In genomic region chrX:47595701-47596655, GRCh38 we compare ENCODE assay signal across 9 cellular contexts. TPM values are rescaled to one million over a fixed set of nuclear protein-coding genes. Genes with fewer than 3 reads are reported as not detected.
DNase-seq lines count a peak whose midpoint lies in the region; ATAC-seq and TF ChIP-seq lines count a peak whose summit lies in the region.
"Had no signal": no experiment of that assay in that cellular context is flagged by ENCODE, and none has a peak within 500 bp of the region (broad histone marks: within the 10 kb centered on the region; RNA-seq: fewer than 3 reads in every experiment).

No MANE protein-coding gene starts in this region.

- peak overlapping the region in 9 of 10 donors; percentile 31 to 95 (median 83) for H3K27ac Mint-ChIP-seq in naive thymus-derived CD8-positive, alpha-beta T cell
- H3K27ac Mint-ChIP-seq in endothelial cell (ENCODE audit: unreplicated experiment) = no peak overlapping the region

- no peak for TF ChIP-seq CTCF in endothelial cell (IDR thresholded peaks at IDR 0.05; ENCODE audit: unreplicated experiment)

- peaks cover 0 to 40% (median 9%) of the 10 kb centered on the region in 9 donors for H3K9me3 Mint-ChIP-seq in naive thymus-derived CD8-positive, alpha-beta T cell
- H3K9me3 Mint-ChIP-seq in endothelial cell (ENCODE audit: unreplicated experiment) = no peaks in the 10 kb centered on the region

- ATAC-seq in naive thymus-derived CD8-positive, alpha-beta T cell = peak in 1 of 2 donors; percentile 16

- POLR2A ChIA-PET in naive thymus-derived CD8-positive, alpha-beta T cell (lab: Charles Lee) = interaction anchor here (0.7 to 1.9 kb wide), 4 partner anchors 14 to 53 kb away, joined by 3 to 5 read pairs (median 3); partner anchors contain the start of gene TIMP1

- DNase-seq in NCI-H1092 treated with DMSO at 0.1 percent for 48 hours (lab: John Stamatoyannopoulos, UW) = peak; percentile 9
- no peak for DNase-seq in NCI-H1092 (lab: John Stamatoyannopoulos, UW)
- DNase-seq in NCI-H2029 (lab: John Stamatoyannopoulos, UW) = peak; percentile 8
- peak; percentile 4 for DNase-seq in ecto neural progenitor cell (ENCODE audit: low spot score)
- DNase-seq in naive thymus-derived CD8-positive, alpha-beta T cell = peak in 2 of 10 donors; percentile 5 to 11
- DNase-seq in COLO668 (lab: John Stamatoyannopoulos, UW; ENCODE audit: unreplicated experiment) = no peak
- no peak for DNase-seq in endothelial cell (ENCODE audit: low spot score)
- no peak for DNase-seq in NCI-H2171 (lab: John Stamatoyannopoulos, UW)
- DNase-seq: NCI-H69 had no signal

- peaks cover 0 to 3% (median 0%) of the 10 kb centered on the region in 5 donors for H3K27me3 Mint-ChIP-seq in naive thymus-derived CD8-positive, alpha-beta T cell
- no peaks in the 10 kb centered on the region for H3K27me3 Mint-ChIP-seq in endothelial cell (ENCODE audit: unreplicated experiment)

- H3K4me1 Mint-ChIP-seq in naive thymus-derived CD8-positive, alpha-beta T cell = peaks cover 4 to 18% (median 12%) of the 10 kb centered on the region in 4 donors
- H3K4me1 Mint-ChIP-seq in endothelial cell (ENCODE audit: unreplicated experiment) = peaks cover 6% of the 10 kb centered on the region

- peak overlapping the region in 5 of 10 donors; percentile 7 to 54 (median 50) for H3K4me3 Mint-ChIP-seq in naive thymus-derived CD8-positive, alpha-beta T cell
- H3K4me3 Mint-ChIP-seq in endothelial cell (ENCODE audit: unreplicated experiment) = no peak overlapping the region

- H3K36me3 Mint-ChIP-seq in naive thymus-derived CD8-positive, alpha-beta T cell = peaks cover 0 to 23% (median 6%) of the 10 kb centered on the region in 3 donors
- H3K36me3 Mint-ChIP-seq in endothelial cell (ENCODE audit: low read depth, unreplicated experiment) = no peaks in the 10 kb centered on the region

RNA-seq across cellular contexts. Expression of gene TIMP1, which starts 13.7 kb away (rescaled TPM):
- total RNA-seq in naive thymus-derived CD8-positive, alpha-beta T cell = 10 to 100 TPM; 31.3 to 37.4 TPM
- 10 to 100 TPM; 49.9 to 75.5 (median 59.6) TPM for polyA plus RNA-seq in naive thymus-derived CD8-positive, alpha-beta T cell
- 267 TPM for total RNA-seq in endothelial cell (ENCODE audit: unreplicated experiment)

RNA-seq across cellular contexts. Expression of gene SYN1, which starts 23.7 kb away (rescaled TPM):
- total RNA-seq in naive thymus-derived CD8-positive, alpha-beta T cell = 1 to 10 TPM in 1 of 2 experiments, under 1 TPM in 1; 0.47 to 1.2 TPM
- 1 to 10 TPM in 1 of 3 donors, under 1 TPM in 2; 0.30 to 1.3 (median 0.95) TPM for polyA plus RNA-seq in naive thymus-derived CD8-positive, alpha-beta T cell
- 2.9 TPM for total RNA-seq in endothelial cell (ENCODE audit: unreplicated experiment)

RNA-seq across cellular contexts. Expression of gene CFP, which starts 33.8 kb away (rescaled TPM):
- total RNA-seq in naive thymus-derived CD8-positive, alpha-beta T cell = 10 to 100 TPM; 16.9 to 19.5 TPM
- polyA plus RNA-seq in naive thymus-derived CD8-positive, alpha-beta T cell = 10 to 100 TPM in 2 of 3 donors, 1 to 10 TPM in 1; 5.4 to 12.7 (median 10.3) TPM
- total RNA-seq in endothelial cell (ENCODE audit: unreplicated experiment) = 27.5 TPM

RNA-seq across cellular contexts. Expression of gene ARAF, which starts 35.0 kb away (rescaled TPM):
- total RNA-seq in naive thymus-derived CD8-positive, alpha-beta T cell = 100 to 1,000 TPM; 109 to 121 TPM
- 10 to 100 TPM; 63.2 to 95.4 (median 74.5) TPM for polyA plus RNA-seq in naive thymus-derived CD8-positive, alpha-beta T cell
- 49.4 TPM for total RNA-seq in endothelial cell (ENCODE audit: unreplicated experiment)

RNA-seq across cellular contexts. Expression of gene ELK1, which starts 54.4 kb away (rescaled TPM):
- 10 to 100 TPM; 32.3 to 36.4 TPM for total RNA-seq in naive thymus-derived CD8-positive, alpha-beta T cell
- polyA plus RNA-seq in naive thymus-derived CD8-positive, alpha-beta T cell = 10 to 100 TPM; 15.2 to 19.1 (median 17.2) TPM
- 29.4 TPM for total RNA-seq in endothelial cell (ENCODE audit: unreplicated experiment)

Comparison
In these comparisons a context has a peak if more than half of its experiments do, and no peak if none do; other contexts are left out.
1. DNase-seq: peak in NCI-H1092 treated with DMSO at 0.1 percent for 48 hours (single experiment), NCI-H2029 (single experiment) and ecto neural progenitor cell (single experiment); none in NCI-H1092 (single experiment), COLO668 (single experiment), endothelial cell (single experiment) and NCI-H2171 (single experiment).